In the genomic region with DNA sequence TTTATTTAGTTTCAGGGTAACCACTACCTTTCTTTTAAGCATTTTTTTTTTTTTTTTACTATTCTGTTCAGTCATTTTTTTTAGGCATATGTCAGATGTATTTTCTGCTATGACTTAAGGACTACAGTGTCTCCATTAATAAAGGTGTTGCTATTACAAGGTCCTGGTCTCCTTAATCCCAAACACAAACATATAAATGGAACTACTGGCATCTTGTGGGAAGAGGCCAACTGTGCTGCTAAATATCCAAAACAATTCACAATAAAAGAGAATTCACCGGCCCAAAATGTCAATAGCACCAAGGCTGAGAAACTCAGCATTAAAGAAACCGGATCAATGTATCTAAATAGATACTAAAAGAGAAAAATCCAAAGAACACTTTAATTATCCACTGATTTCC, we compare ENCODE assay signal across 37 cellular contexts.
"Had no signal": no experiment of that assay in that cellular context is flagged by ENCODE, and none has a peak within 500 bp of the region (broad histone marks: within the 10 kb centered on the region; RNA-seq: fewer than 3 reads in every experiment).

No MANE protein-coding gene starts in this region.

- H3K27ac Mint-ChIP-seq: activated CD4-positive, alpha-beta memory T cell treated with anti-CD3 and anti-CD28 coated beads, Interleukin-2, amount 10 ng/mL, durations not matched to agents 7 days and 5 days; activated CD4-positive, alpha-beta T cell treated with anti-CD3 and anti-CD28 coated beads for 36 hours; activated CD4-positive, alpha-beta T cell treated with anti-CD3 and anti-CD28 coated beads, Interleukin-2, amount 10 ng/mL, durations not matched to agents 7 days and 5 days; activated CD8-positive, alpha-beta memory T cell treated with anti-CD3 and anti-CD28 coated beads, Interleukin-2, amount 10 ng/mL, durations not matched to agents 7 days and 5 days; activated CD8-positive, alpha-beta T cell treated with anti-CD3 and anti-CD28 coated beads, Interleukin-2, amount 10 ng/mL, durations not matched to agents 7 days and 5 days; activated naive CD4-positive, alpha-beta T cell treated with anti-CD3 and anti-CD28 coated beads, Interleukin-2, amount 10 ng/mL, durations not matched to agents 7 days and 5 days; activated naive CD4-positive, alpha-beta T cell treated with anti-CD3 and anti-CD28 coated beads, Interleukin-2, amount 50 U/mL, for 24 hours; activated naive CD8-positive, alpha-beta T cell; activated naive CD8-positive, alpha-beta T cell treated with anti-CD3 and anti-CD28 coated beads, Interleukin-2, amount 10 ng/mL, durations not matched to agents 7 days and 5 days; activated naive CD8-positive, alpha-beta T cell treated with anti-CD3 and anti-CD28 coated beads, Interleukin-2, amount 50 U/mL, for 24 hours; activated T-cell treated with anti-CD3 and anti-CD28 coated beads, Interleukin-2, amount 50 U/mL, for 24 hours; activated T-helper 2 cell treated with anti-CD3 and anti-CD28 coated beads, Interferon-gamma antibody, Interleukin-2, Interleukin-4, amounts not matched to agents 10 μg/mL and 5 μg/mL and 100 μg/mL, durations not matched to agents 14 hours and 24 hours and 36 hours; T-helper 1 cell treated with Interleukin-12 subunit alpha and Interleukin-12 subunit beta and Interleukin-4 antibody, amounts not matched to agents 30 μg/mL and 1 μg/mL, for 36 hours; T-helper 2 cell treated with Interferon-gamma antibody and Interleukin-4, amounts not matched to agents 5 μg/mL and 100 μg/mL, for 36 hours; WTC11 had no signal

- H3K27me3 ChIP-seq: ascending aorta, body of pancreas, brain microvascular endothelial cell, breast epithelium had no signal

- H3K36me3 Mint-ChIP-seq: activated naive CD4-positive, alpha-beta T cell treated with anti-CD3 and anti-CD28 coated beads, Interleukin-2, amount 10 ng/mL, durations not matched to agents 7 days and 5 days; WTC11 had no signal

- H3K4me1 ChIP-seq: ascending aorta, breast epithelium had no signal

- H3K9me3 Mint-ChIP-seq: activated CD4-positive, alpha-beta memory T cell treated with anti-CD3 and anti-CD28 coated beads, Interleukin-2, amount 10 ng/mL, durations not matched to agents 7 days and 5 days; activated naive CD4-positive, alpha-beta T cell treated with anti-CD3 and anti-CD28 coated beads, Interleukin-2, amount 10 ng/mL, durations not matched to agents 7 days and 5 days; activated naive CD4-positive, alpha-beta T cell treated with anti-CD3 and anti-CD28 coated beads, Interleukin-2, amount 50 U/mL, for 24 hours; activated T-cell treated with anti-CD3 and anti-CD28 coated beads, Interleukin-2, amount 50 U/mL, for 24 hours; T-helper 1 cell treated with Interleukin-12 subunit alpha and Interleukin-12 subunit beta and Interleukin-4 antibody, amounts not matched to agents 30 μg/mL and 1 μg/mL, for 36 hours; WTC11 had no signal

- H3K27ac ChIP-seq: ascending aorta, body of pancreas, brain microvascular endothelial cell, breast epithelium, WERI-Rb-1 had no signal

- H3K36me3 ChIP-seq: ascending aorta, brain microvascular endothelial cell, breast epithelium, WERI-Rb-1 had no signal

- H3K4me3 Mint-ChIP-seq: activated CD4-positive, alpha-beta memory T cell treated with anti-CD3 and anti-CD28 coated beads, Interleukin-2, amount 10 ng/mL, durations not matched to agents 7 days and 5 days; activated CD4-positive, alpha-beta T cell treated with anti-CD3 and anti-CD28 coated beads for 36 hours; activated CD4-positive, alpha-beta T cell treated with anti-CD3 and anti-CD28 coated beads, Interleukin-2, amount 10 ng/mL, durations not matched to agents 7 days and 5 days; activated CD8-positive, alpha-beta memory T cell treated with anti-CD3 and anti-CD28 coated beads, Interleukin-2, amount 10 ng/mL, durations not matched to agents 7 days and 5 days; activated CD8-positive, alpha-beta T cell treated with anti-CD3 and anti-CD28 coated beads, Interleukin-2, amount 10 ng/mL, durations not matched to agents 7 days and 5 days; activated naive CD4-positive, alpha-beta T cell treated with anti-CD3 and anti-CD28 coated beads, Interleukin-2, amount 10 ng/mL, durations not matched to agents 7 days and 5 days; activated naive CD4-positive, alpha-beta T cell treated with anti-CD3 and anti-CD28 coated beads, Interleukin-2, amount 50 U/mL, for 24 hours; activated naive CD8-positive, alpha-beta T cell; activated naive CD8-positive, alpha-beta T cell treated with anti-CD3 and anti-CD28 coated beads, Interleukin-2, amount 10 ng/mL, durations not matched to agents 7 days and 5 days; activated naive CD8-positive, alpha-beta T cell treated with anti-CD3 and anti-CD28 coated beads, Interleukin-2, amount 50 U/mL, for 24 hours; activated T-cell treated with anti-CD3 and anti-CD28 coated beads, Interleukin-2, amount 50 U/mL, for 24 hours; T-helper 1 cell treated with Interleukin-12 subunit alpha and Interleukin-12 subunit beta and Interleukin-4 antibody, amounts not matched to agents 30 μg/mL and 1 μg/mL, for 36 hours; T-helper 2 cell treated with Interferon-gamma antibody and Interleukin-4, amounts not matched to agents 5 μg/mL and 100 μg/mL, for 36 hours; WTC11 had no signal

- H3K27me3 Mint-ChIP-seq: activated CD4-positive, alpha-beta memory T cell treated with anti-CD3 and anti-CD28 coated beads, Interleukin-2, amount 10 ng/mL, durations not matched to agents 7 days and 5 days; activated CD4-positive, alpha-beta T cell treated with anti-CD3 and anti-CD28 coated beads for 36 hours; activated CD4-positive, alpha-beta T cell treated with anti-CD3 and anti-CD28 coated beads, Interleukin-2, amount 10 ng/mL, durations not matched to agents 7 days and 5 days; activated CD8-positive, alpha-beta memory T cell treated with anti-CD3 and anti-CD28 coated beads, Interleukin-2, amount 10 ng/mL, durations not matched to agents 7 days and 5 days; activated naive CD4-positive, alpha-beta T cell treated with anti-CD3 and anti-CD28 coated beads, Interleukin-2, amount 10 ng/mL, durations not matched to agents 7 days and 5 days; activated naive CD4-positive, alpha-beta T cell treated with anti-CD3 and anti-CD28 coated beads, Interleukin-2, amount 50 U/mL, for 24 hours; activated naive CD8-positive, alpha-beta T cell; activated naive CD8-positive, alpha-beta T cell treated with anti-CD3 and anti-CD28 coated beads, Interleukin-2, amount 10 ng/mL, durations not matched to agents 7 days and 5 days; activated naive CD8-positive, alpha-beta T cell treated with anti-CD3 and anti-CD28 coated beads, Interleukin-2, amount 50 U/mL, for 24 hours; activated T-cell treated with anti-CD3 and anti-CD28 coated beads, Interleukin-2, amount 50 U/mL, for 24 hours had no signal

- H3K4me3 ChIP-seq: ascending aorta, body of pancreas, breast epithelium had no signal

- H3K4me1 Mint-ChIP-seq: activated CD4-positive, alpha-beta memory T cell treated with anti-CD3 and anti-CD28 coated beads, Interleukin-2, amount 10 ng/mL, durations not matched to agents 7 days and 5 days; activated CD4-positive, alpha-beta T cell treated with anti-CD3 and anti-CD28 coated beads for 36 hours; activated CD4-positive, alpha-beta T cell treated with anti-CD3 and anti-CD28 coated beads, Interleukin-2, amount 10 ng/mL, durations not matched to agents 7 days and 5 days; activated CD8-positive, alpha-beta memory T cell treated with anti-CD3 and anti-CD28 coated beads, Interleukin-2, amount 10 ng/mL, durations not matched to agents 7 days and 5 days; activated naive CD4-positive, alpha-beta T cell treated with anti-CD3 and anti-CD28 coated beads, Interleukin-2, amount 10 ng/mL, durations not matched to agents 7 days and 5 days; activated naive CD8-positive, alpha-beta T cell treated with anti-CD3 and anti-CD28 coated beads, Interleukin-2, amount 10 ng/mL, durations not matched to agents 7 days and 5 days had no signal

- H3K9me3 ChIP-seq: ascending aorta, body of pancreas, breast epithelium had no signal

- DNase-seq: activated CD4-positive, alpha-beta memory T cell treated with anti-CD3 and anti-CD28 coated beads, Interleukin-2, amount 10 ng/mL, durations not matched to agents 7 days and 5 days; activated CD4-positive, alpha-beta T cell treated with anti-CD3 and anti-CD28 coated beads for 1 hour; activated CD4-positive, alpha-beta T cell treated with anti-CD3 and anti-CD28 coated beads for 36 hours; activated CD4-positive, alpha-beta T cell treated with anti-CD3 and anti-CD28 coated beads for 48 hours; activated CD4-positive, alpha-beta T cell treated with anti-CD3 and anti-CD28 coated beads, Interleukin-2, amount 10 ng/mL, durations not matched to agents 7 days and 5 days; activated CD4-positive, alpha-beta T cell treated with anti-CD3 and anti-CD28 coated beads, Interleukin-2, amount 50 U/mL, for 48 hours; activated CD4-positive, CD25-positive, alpha-beta regulatory T cell; activated CD8-positive, alpha-beta memory T cell treated with anti-CD3 and anti-CD28 coated beads for 24 hours; activated CD8-positive, alpha-beta memory T cell treated with anti-CD3 and anti-CD28 coated beads, Interleukin-2, amount 10 ng/mL, durations not matched to agents 7 days and 5 days; activated CD8-positive, alpha-beta memory T cell treated with anti-CD3 and anti-CD28 coated beads, Interleukin-2, amount 50 U/mL, for 48 hours; activated CD8-positive, alpha-beta T cell treated with anti-CD3 and anti-CD28 coated beads, Interleukin-2, amount 10 ng/mL, durations not matched to agents 7 days and 5 days; activated effector memory CD4-positive, alpha-beta T cell treated with Interleukin-2 at 50 U/mL for 16 hours; activated gamma-delta T cell; activated naive CD4-positive, alpha-beta T cell treated with anti-CD3 and anti-CD28 coated beads, Interleukin-2, amount 10 ng/mL, durations not matched to agents 7 days and 5 days; activated naive CD4-positive, alpha-beta T cell treated with Interleukin-2 at 50 U/mL for 16 hours; activated naive CD8-positive, alpha-beta T cell treated with anti-CD3 and anti-CD28 coated beads, Interleukin-2, amount 10 ng/mL, durations not matched to agents 7 days and 5 days; activated naive CD8-positive, alpha-beta T cell treated with anti-CD3 and anti-CD28 coated beads, Interleukin-2, amount 50 U/mL, for 24 hours; activated T-cell treated with anti-CD3 and anti-CD28 coated beads, Interleukin-2, amount 50 U/mL, for 24 hours; activated T-cell treated with anti-CD3 and anti-CD28 coated beads, Interleukin-2, amount 50 U/mL, for 48 hours; amygdala; anterior cingulate cortex; body of pancreas; brain microvascular endothelial cell; central memory CD4-positive, alpha-beta T cell; SW 1271; T-helper 1 cell; T-helper 2 cell; T-helper 9 cell; WERI-Rb-1 had no signal
